ENCODE assay signal across 8 cellular contexts in the genomic region with DNA sequence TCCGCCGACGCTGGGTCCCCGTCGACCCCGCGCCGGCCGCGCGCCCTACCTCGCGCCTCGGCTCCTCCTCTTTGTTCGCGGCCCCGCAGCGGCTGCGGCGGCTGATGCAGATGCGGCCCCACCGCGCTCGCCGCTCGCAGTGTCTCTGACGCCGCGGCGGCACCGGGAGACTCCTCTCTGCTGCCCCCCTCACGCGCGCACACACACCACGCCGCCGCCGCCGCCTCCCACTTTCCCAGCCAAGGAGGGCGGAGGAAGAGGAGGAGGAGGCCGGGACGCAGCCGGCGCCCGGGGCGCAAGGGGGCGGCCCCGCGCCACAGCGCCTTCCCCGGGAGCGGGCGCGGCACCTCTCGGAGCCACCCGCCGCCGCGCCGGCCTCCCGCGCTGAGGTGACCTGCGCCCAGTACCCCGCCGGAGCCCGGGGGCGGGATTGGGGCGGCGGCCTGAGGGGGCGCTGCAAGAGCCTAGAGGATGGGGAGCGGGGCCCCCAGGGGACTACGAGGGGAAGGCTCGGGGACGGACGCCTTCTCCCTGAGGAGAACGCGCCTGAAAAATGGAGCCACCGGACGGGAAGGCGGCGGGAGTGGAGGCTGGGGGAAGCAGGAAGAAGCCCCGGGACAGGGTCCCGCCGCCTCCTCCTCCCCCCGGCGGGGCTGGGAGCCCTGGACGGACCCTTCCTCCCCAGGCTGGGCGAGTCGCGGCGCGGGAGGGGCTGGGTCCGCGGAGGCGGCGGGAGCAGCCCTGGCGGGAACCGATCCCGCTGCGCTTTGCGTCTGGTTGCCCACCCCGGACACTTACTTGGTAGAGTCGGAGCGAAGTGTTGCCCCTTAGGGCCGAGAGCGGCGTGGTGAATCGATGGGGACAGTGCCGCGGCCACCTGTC. TPM values are rescaled to one million over a fixed set of nuclear protein-coding genes. Genes with fewer than 3 reads are reported as not detected.
A peak's percentile ranks its signal among the peaks of the same experiment; 100 is the strongest.
DNase-seq lines count a peak whose midpoint lies in the region; ATAC-seq, FAIRE-seq and TF ChIP-seq lines count a peak whose summit lies in the region.

A gene (minus strand): TSS at position 147 of the 882 bp plus-strand sequence. CDS start 1,744 bp downstream, outside the sequence.

- intact Hi-C loops in cardiac septum (cut with DNase I) (loop anchor here (5.0 kb wide), 3 partner anchors 209 to 259 kb away; a partner anchor contains a TSS), pancreas (cut with DNase I) (loop anchor here in 1 of 3 donors (10.0 kb wide), 1 partner anchor 256 kb away; a partner anchor contains a TSS)

- peak within 1 kb of the TSS; percentile 96 for H3K9ac ChIP-seq in adipocyte (ENCODE audit: low read length)

- H3K4me1 ChIP-seq in adipocyte (ENCODE audit: control insufficient read depth, insufficient read depth, low read length): peaks cover 35% of the 10 kb centered on the region
- peaks cover 6 to 34% (median 27%) of the 10 kb centered on the region in 3 donors for H3K4me1 ChIP-seq in pancreas

- H3K27ac ChIP-seq in pancreas: peak within 1 kb of the TSS; percentile 92 to 97 (median 94)

- TF ChIP-seq CTCF in pancreas (IDR thresholded peaks at IDR 0.05): peak in 2 of 4 donors; percentile 7 to 14

- ATAC-seq in GM19324 (IDR thresholded peaks at IDR 0.05; ENCODE audit: low FRiP score, unreplicated experiment): peak; percentile 76
- ATAC-seq in HG03354 (IDR thresholded peaks at IDR 0.05; ENCODE audit: poor library complexity, severe bottlenecking, unreplicated experiment): peak; percentile 63
- peak; percentile 84 to 90 (median 89) for ATAC-seq in pancreas

- H3K36me3 ChIP-seq in adipocyte (ENCODE audit: control insufficient read depth, insufficient read depth, low read length, severe bottlenecking) (no peaks in the 10 kb centered on the region), pancreas (no peaks in the 10 kb centered on the region)

- H3K27me3 ChIP-seq in adipocyte (replicated peaks; ENCODE audit: control insufficient read depth, insufficient read depth, low read length) (no peaks in the 10 kb centered on the region), pancreas (no peaks in the 10 kb centered on the region)

- FAIRE-seq in pancreas (lab: Jason Lieb, UNC): no peak

- H3K9me3 ChIP-seq in adipocyte (ENCODE audit: control insufficient read depth, low read length) (no peaks in the 10 kb centered on the region), pancreas (no peaks in the 10 kb centered on the region)

- 1% methylated on average over 65 to 108 of the region's 110 CpGs for WGBS in pancreas, 2 donors

- H3K4me3 ChIP-seq in adipocyte (ENCODE audit: low read length) (peak within 1 kb of the TSS; percentile 95), pancreas (peak within 1 kb of the TSS; percentile 79 to 96 (median 94))

- DNase-seq in DMS114 treated with DMSO at 0.1 percent for 48 hours (lab: John Stamatoyannopoulos, UW; ENCODE audit: unreplicated experiment) (peak; percentile 12), NCI-H82 treated with DMSO at 0.1 percent for 48 hours (lab: John Stamatoyannopoulos, UW; ENCODE audit: unreplicated experiment) (peak; percentile 17), adipocyte (ENCODE audit: low read depth) (peak; percentile 96), cardiac septum (ENCODE audit: low spot score) (peak; percentile 90), pancreas (peak; percentile 86 to 93 (median 90)), cerebellar cortex (ENCODE audit: low spot score) (no peak)

RNA-seq across cellular contexts. Expression of the gene that starts here (rescaled TPM):
- total RNA-seq in cardiac septum (15.6 TPM), pancreas (10 to 100 TPM; 10.2 to 30.6 (median 15.1) TPM)
- 1 to 10 TPM; 4.0 to 5.6 TPM for polyA plus RNA-seq in pancreas
